13 cellular contexts compared by ENCODE assay signal in the genomic region with DNA sequence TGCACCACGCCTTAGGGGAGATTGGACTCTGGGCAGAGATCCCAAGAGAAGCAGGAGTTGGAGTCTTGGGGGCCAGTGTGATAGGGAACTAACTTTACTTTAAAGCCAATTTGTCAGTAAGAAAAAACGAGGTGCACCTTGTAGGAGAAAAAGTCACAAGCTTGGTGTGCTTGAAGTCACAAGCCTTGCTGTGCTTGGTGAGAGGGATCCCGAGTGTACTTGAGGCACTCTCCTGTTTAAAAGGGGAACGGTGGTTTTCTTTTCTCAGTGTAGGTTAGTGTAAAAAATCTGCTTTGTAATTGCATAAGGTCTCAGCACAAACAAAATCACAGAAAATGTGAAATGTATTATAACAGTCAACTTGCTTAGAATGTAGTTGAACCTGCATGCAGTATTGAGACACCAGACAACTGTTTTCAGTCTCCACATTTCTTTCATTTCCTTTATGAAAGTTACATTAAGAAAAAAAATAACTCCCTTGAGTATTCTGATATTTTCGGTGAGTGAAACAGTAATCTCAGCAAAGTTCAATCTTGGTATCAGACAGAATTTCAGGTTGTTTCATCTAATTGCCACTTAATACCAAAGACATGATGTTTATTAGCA.
DNase-seq lines count a peak whose midpoint lies in the region; ATAC-seq and TF ChIP-seq lines count a peak whose summit lies in the region.
"Had no signal": no experiment of that assay in that cellular context is flagged by ENCODE, and none has a peak within 500 bp of the region (broad histone marks: within the 10 kb centered on the region; RNA-seq: fewer than 3 reads in every experiment).

No MANE protein-coding gene starts in this region.

- no peak overlapping the region for H3K27ac ChIP-seq in left lung
- H3K27ac ChIP-seq in endodermal cell (ENCODE audit: low read depth, low read length), result no peak overlapping the region

- no peaks in the 10 kb centered on the region for H3K4me1 ChIP-seq in left lung
- no peaks in the 10 kb centered on the region for H3K4me1 ChIP-seq in endodermal cell (ENCODE audit: control insufficient read depth, insufficient read depth, low read length)

- H3K9ac ChIP-seq in endodermal cell (ENCODE audit: extremely low read depth, low read length, poor library complexity, severe bottlenecking), result no peak overlapping the region

- no peaks in the 10 kb centered on the region for H3K36me3 ChIP-seq in left lung
- no peaks in the 10 kb centered on the region for H3K36me3 ChIP-seq in endodermal cell (ENCODE audit: control insufficient read depth, insufficient read depth, low read length)

- ATAC-seq in GM18858 (IDR thresholded peaks at IDR 0.05; ENCODE audit: unreplicated experiment) (peak; percentile 56), GM21390 (IDR thresholded peaks at IDR 0.05; ENCODE audit: unreplicated experiment) (peak; percentile 83), HG03196 (IDR thresholded peaks at IDR 0.05; ENCODE audit: unreplicated experiment) (peak; percentile 49), left lung (peak; percentile 43)

- H3K4me1 Mint-ChIP-seq in endodermal cell, result no peaks in the 10 kb centered on the region

- WGBS in endodermal cell (ENCODE audit: insufficient coverage in 1 of 2, insufficient read length in 1 of 2), 2 experiments, result 80 to 87% methylated on average over 3 to 5 of the region's 5 CpGs

- H3K9me3 ChIP-seq in left lung (peaks cover 0 to 4% of the 10 kb centered on the region in 2 donors), endodermal cell (ENCODE audit: control insufficient read depth, low read length) (no peaks in the 10 kb centered on the region)

- H3K36me3 Mint-ChIP-seq in endodermal cell (ENCODE audit: low read depth), result no peaks in the 10 kb centered on the region

- H3K27ac Mint-ChIP-seq in endodermal cell, result no peak overlapping the region
- H3K27ac Mint-ChIP-seq: activated CD4-positive, alpha-beta memory T cell treated with anti-CD3 and anti-CD28 coated beads, Interleukin-2, amount 10 ng/mL, durations not matched to agents 7 days and 5 days had no signal

- no peak for DNase-seq in left lung
- no peak for DNase-seq in CD1c-positive myeloid dendritic cell (ENCODE audit: extremely low spot score)
- no peak for DNase-seq in NCI-H1436 (lab: John Stamatoyannopoulos, UW)
- no peak for DNase-seq in endodermal cell
- DNase-seq: activated CD4-positive, alpha-beta memory T cell treated with anti-CD3 and anti-CD28 coated beads, Interleukin-2, amount 10 ng/mL, durations not matched to agents 7 days and 5 days; DMS79; GOT3; islet precursor cell; NCI-H2081; Right ventricle myocardium superior had no signal

- H3K9me3 Mint-ChIP-seq in endodermal cell, result peaks cover 28% of the 10 kb centered on the region

- intact Hi-C loops in left lung (cut with DNase I), result no loop called here

- TF ChIP-seq CTCF in left lung (IDR thresholded peaks at IDR 0.05) (no peak), endodermal cell (conservative IDR thresholded peaks at IDR 0.05) (no peak)

- H3K27me3 ChIP-seq in left lung, result no peaks in the 10 kb centered on the region
- no peaks in the 10 kb centered on the region for H3K27me3 ChIP-seq in endodermal cell (ENCODE audit: control insufficient read depth, insufficient read depth, low read length, poor library complexity, severe bottlenecking)

- H3K27me3 Mint-ChIP-seq in endodermal cell (ENCODE audit: insufficient read depth), result peaks cover 3% of the 10 kb centered on the region

- H3K4me3 Mint-ChIP-seq in endodermal cell, result no peak overlapping the region
- H3K4me3 Mint-ChIP-seq: activated CD4-positive, alpha-beta memory T cell treated with anti-CD3 and anti-CD28 coated beads, Interleukin-2, amount 10 ng/mL, durations not matched to agents 7 days and 5 days had no signal

- H3K4me3 ChIP-seq in left lung (no peak overlapping the region), endodermal cell (ENCODE audit: low read length) (no peak overlapping the region)
